30 cellular contexts compared by ENCODE assay signal in the genomic region with DNA sequence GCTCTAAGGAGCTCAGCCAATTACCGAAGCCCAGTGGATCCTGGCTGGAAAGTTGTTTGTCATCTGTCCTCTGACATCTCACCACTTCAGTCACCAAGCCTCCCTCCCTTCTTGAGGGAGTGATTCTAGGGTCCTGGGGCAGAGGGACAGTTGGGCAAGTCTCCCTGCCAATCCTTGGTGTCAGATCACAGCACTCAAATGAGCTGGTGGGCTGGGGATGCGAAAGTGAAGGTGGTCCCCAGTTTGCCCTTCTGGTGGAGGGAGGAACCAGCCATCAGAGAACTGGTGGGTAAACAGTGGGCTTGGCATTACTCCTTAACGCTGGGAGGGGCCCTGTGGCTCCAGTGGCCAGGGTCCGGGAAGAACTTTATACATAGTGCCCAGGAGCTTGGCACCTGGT. TPM values are rescaled to one million over a fixed set of nuclear protein-coding genes. Genes with fewer than 3 reads are reported as not detected.
"Had no signal": no experiment of that assay in that cellular context is flagged by ENCODE, and none has a peak within 500 bp of the region (broad histone marks: within the 10 kb centered on the region; RNA-seq: fewer than 3 reads in every experiment).

No MANE protein-coding gene starts in this region.

- H3K27me3 Mint-ChIP-seq: activated CD4-positive, alpha-beta T cell treated with anti-CD3 and anti-CD28 coated beads, Interleukin-2, amount 10 ng/mL, durations not matched to agents 7 days and 5 days had no signal

- H3K4me1 Mint-ChIP-seq: activated CD4-positive, alpha-beta T cell treated with anti-CD3 and anti-CD28 coated beads for 36 hours; activated CD4-positive, alpha-beta T cell treated with anti-CD3 and anti-CD28 coated beads, Interleukin-2, amount 10 ng/mL, durations not matched to agents 7 days and 5 days had no signal

- H3K9me3 ChIP-seq: MG63, SJSA1, SK-N-SH had no signal

- H3K9me3 Mint-ChIP-seq: activated CD4-positive, alpha-beta T cell treated with anti-CD3 and anti-CD28 coated beads, Interleukin-2, amount 10 ng/mL, durations not matched to agents 7 days and 5 days; activated naive CD4-positive, alpha-beta T cell treated with anti-CD3 and anti-CD28 coated beads, Interleukin-2, amount 10 ng/mL, durations not matched to agents 7 days and 5 days; activated naive CD8-positive, alpha-beta T cell treated with anti-CD3 and anti-CD28 coated beads, Interleukin-2, amount 50 U/mL, for 24 hours; T-helper 1 cell treated with Interleukin-12 subunit alpha and Interleukin-12 subunit beta and Interleukin-4 antibody, amounts not matched to agents 30 μg/mL and 1 μg/mL, for 36 hours; T-helper 2 cell treated with Interferon-gamma antibody and Interleukin-4, amounts not matched to agents 5 μg/mL and 100 μg/mL, for 36 hours; WTC11 had no signal

- ATAC-seq: activated CD4-positive, alpha-beta T cell treated with anti-CD3 and anti-CD28 coated beads for 36 hours; activated CD4-positive, CD25-positive, alpha-beta regulatory T cell treated with anti-CD3 and anti-CD28 coated beads, Interleukin-2, amount 50 U/mL, for 24 hours; activated naive CD8-positive, alpha-beta T cell treated with anti-CD3 and anti-CD28 coated beads, Interleukin-2, amount 50 U/mL, for 24 hours; Panc1; WTC11 had no signal

- H3K27ac Mint-ChIP-seq: activated CD4-positive, alpha-beta T cell treated with anti-CD3 and anti-CD28 coated beads for 36 hours; activated CD4-positive, alpha-beta T cell treated with anti-CD3 and anti-CD28 coated beads, Interleukin-2, amount 10 ng/mL, durations not matched to agents 7 days and 5 days; activated naive CD4-positive, alpha-beta T cell treated with anti-CD3 and anti-CD28 coated beads, Interleukin-2, amount 10 ng/mL, durations not matched to agents 7 days and 5 days; activated naive CD8-positive, alpha-beta T cell; activated naive CD8-positive, alpha-beta T cell treated with anti-CD3 and anti-CD28 coated beads, Interleukin-2, amount 50 U/mL, for 24 hours; T-helper 1 cell treated with Interleukin-12 subunit alpha and Interleukin-12 subunit beta and Interleukin-4 antibody, amounts not matched to agents 30 μg/mL and 1 μg/mL, for 36 hours; T-helper 2 cell treated with Interferon-gamma antibody and Interleukin-4, amounts not matched to agents 5 μg/mL and 100 μg/mL, for 36 hours; WTC11 had no signal

- H3K4me3 ChIP-seq: MG63, SJSA1 had no signal

- H3K36me3 Mint-ChIP-seq: activated naive CD4-positive, alpha-beta T cell treated with anti-CD3 and anti-CD28 coated beads, Interleukin-2, amount 10 ng/mL, durations not matched to agents 7 days and 5 days; activated naive CD8-positive, alpha-beta T cell; WTC11 had no signal

- H3K36me3 ChIP-seq: brain microvascular endothelial cell, MG63, SJSA1 had no signal

- H3K4me3 Mint-ChIP-seq: activated CD4-positive, alpha-beta T cell treated with anti-CD3 and anti-CD28 coated beads for 36 hours; activated CD4-positive, alpha-beta T cell treated with anti-CD3 and anti-CD28 coated beads, Interleukin-2, amount 10 ng/mL, durations not matched to agents 7 days and 5 days; activated naive CD4-positive, alpha-beta T cell treated with anti-CD3 and anti-CD28 coated beads, Interleukin-2, amount 10 ng/mL, durations not matched to agents 7 days and 5 days; activated naive CD8-positive, alpha-beta T cell; activated naive CD8-positive, alpha-beta T cell treated with anti-CD3 and anti-CD28 coated beads, Interleukin-2, amount 50 U/mL, for 24 hours; T-helper 1 cell treated with Interleukin-12 subunit alpha and Interleukin-12 subunit beta and Interleukin-4 antibody, amounts not matched to agents 30 μg/mL and 1 μg/mL, for 36 hours; T-helper 2 cell treated with Interferon-gamma antibody and Interleukin-4, amounts not matched to agents 5 μg/mL and 100 μg/mL, for 36 hours; WTC11 had no signal

- H3K27me3 ChIP-seq: brain microvascular endothelial cell, MG63, SJSA1 had no signal

- DNase-seq: activated CD4-positive, alpha-beta T cell treated with anti-CD3 and anti-CD28 coated beads for 36 hours; activated CD4-positive, alpha-beta T cell treated with anti-CD3 and anti-CD28 coated beads, Interleukin-2, amount 10 ng/mL, durations not matched to agents 7 days and 5 days; activated CD4-positive, alpha-beta T cell treated with anti-CD3 and anti-CD28 coated beads, Interleukin-2, amount 50 U/mL, for 48 hours; activated effector memory CD4-positive, alpha-beta T cell treated with Interleukin-2 at 50 U/mL for 16 hours; activated naive CD4-positive, alpha-beta T cell treated with anti-CD3 and anti-CD28 coated beads, Interleukin-2, amount 10 ng/mL, durations not matched to agents 7 days and 5 days; activated naive CD8-positive, alpha-beta T cell treated with anti-CD3 and anti-CD28 coated beads, Interleukin-2, amount 50 U/mL, for 24 hours; activated T-cell treated with anti-CD3 and anti-CD28 coated beads, Interleukin-2, amount 50 U/mL, for 48 hours; brain microvascular endothelial cell; central memory CD4-positive, alpha-beta T cell; Kasumi-1; KG1; MG63; NCI-H1048; NCI-H1105 treated with DMSO at 0.1 percent for 48 hours; NCI-H1436; NCI-H1694; NCI-H2029; NCI-H345; NCI-H524 treated with DMSO at 0.1 percent for 48 hours; SHP77 treated with DMSO at 0.1 percent for 48 hours; SK-N-SH had no signal

RNA-seq across cellular contexts. Expression of a gene that starts 4.4 kb away (rescaled TPM):
- total RNA-seq: activated CD4-positive, alpha-beta T cell treated with anti-CD3 and anti-CD28 coated beads for 36 hours; activated CD4-positive, alpha-beta T cell treated with anti-CD3 and anti-CD28 coated beads, Interleukin-2, amount 10 ng/mL, durations not matched to agents 7 days and 5 days; activated CD8-positive, alpha-beta memory T cell treated with anti-CD3 and anti-CD28 coated beads for 36 hours had no signal
- polyA plus RNA-seq: aorta had no signal
